8 cellular contexts compared by ENCODE assay signal in the genomic region with DNA sequence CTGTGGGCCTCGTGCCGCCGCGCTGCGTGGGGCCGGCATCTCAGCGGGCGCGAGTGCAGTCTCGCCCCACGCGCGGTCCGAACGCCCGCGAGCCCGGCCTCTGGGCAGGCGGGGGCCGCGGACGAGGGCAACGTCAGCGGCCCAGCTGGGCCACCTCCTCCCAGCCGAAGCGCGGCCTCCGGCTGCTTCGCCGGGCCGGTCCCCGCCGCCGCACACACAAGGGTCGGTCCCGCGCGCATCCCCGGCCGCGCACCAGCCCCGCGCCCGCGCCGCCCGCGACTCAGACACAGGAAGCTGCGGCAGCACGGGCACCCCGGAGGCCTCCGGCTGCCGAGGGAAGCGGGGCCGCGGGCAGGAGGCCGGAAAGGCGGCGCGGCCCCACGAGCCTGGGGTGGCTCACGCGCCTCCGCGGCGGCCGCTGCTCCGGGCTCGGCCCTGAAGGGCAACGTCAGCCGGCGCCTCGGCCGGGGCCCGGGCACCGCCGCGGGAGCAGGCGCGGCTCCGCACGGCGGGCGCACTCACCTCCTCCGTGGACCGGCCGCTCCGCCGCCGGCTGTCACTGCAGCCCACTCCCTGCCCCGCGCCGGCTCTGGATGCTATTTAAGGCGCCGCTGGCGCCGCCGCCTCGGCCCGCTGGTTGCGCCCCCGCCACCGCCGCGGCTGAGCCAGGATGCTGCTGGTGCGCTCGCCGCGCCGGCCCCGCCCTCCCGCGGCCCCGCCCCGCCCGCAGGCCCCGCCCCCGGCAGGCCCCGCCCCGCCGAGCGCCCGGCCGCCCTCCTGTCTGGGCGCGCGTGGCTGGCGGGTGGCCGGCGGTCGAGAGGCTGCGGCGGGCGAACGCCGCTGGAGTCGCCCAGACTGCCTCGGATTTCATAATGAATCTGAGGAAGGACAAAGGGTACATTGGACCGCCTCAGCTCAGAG. TPM values are rescaled to one million over a fixed set of nuclear protein-coding genes. Genes with fewer than 3 reads are reported as not detected.
DNase-seq lines count a peak whose midpoint lies in the region; TF ChIP-seq lines count a peak whose summit lies in the region.

A gene with protein sequence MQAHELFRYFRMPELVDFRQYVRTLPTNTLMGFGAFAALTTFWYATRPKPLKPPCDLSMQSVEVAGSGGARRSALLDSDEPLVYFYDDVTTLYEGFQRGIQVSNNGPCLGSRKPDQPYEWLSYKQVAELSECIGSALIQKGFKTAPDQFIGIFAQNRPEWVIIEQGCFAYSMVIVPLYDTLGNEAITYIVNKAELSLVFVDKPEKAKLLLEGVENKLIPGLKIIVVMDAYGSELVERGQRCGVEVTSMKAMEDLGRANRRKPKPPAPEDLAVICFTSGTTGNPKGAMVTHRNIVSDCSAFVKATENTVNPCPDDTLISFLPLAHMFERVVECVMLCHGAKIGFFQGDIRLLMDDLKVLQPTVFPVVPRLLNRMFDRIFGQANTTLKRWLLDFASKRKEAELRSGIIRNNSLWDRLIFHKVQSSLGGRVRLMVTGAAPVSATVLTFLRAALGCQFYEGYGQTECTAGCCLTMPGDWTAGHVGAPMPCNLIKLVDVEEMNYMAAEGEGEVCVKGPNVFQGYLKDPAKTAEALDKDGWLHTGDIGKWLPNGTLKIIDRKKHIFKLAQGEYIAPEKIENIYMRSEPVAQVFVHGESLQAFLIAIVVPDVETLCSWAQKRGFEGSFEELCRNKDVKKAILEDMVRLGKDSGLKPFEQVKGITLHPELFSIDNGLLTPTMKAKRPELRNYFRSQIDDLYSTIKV (minus strand): TSS at position 575 of the 921 bp plus-strand sequence. CDS start 22,454 bp downstream, outside the sequence.

- 0 to 1% methylated on average over 139 of the region's 139 CpGs for WGBS in sigmoid colon, 2 donors

- intact Hi-C loops in ascending aorta (cut with DNase I) = loop anchor here (2.0 to 10.0 kb wide), 7 partner anchors 78 to 1365 kb away; a partner anchor contains a TSS
- intact Hi-C loops in sigmoid colon (cut with DNase I) = loop anchor here (2.0 to 10.0 kb wide), 5 partner anchors 78 to 379 kb away; a partner anchor contains a TSS

- H3K9me3 ChIP-seq in MG63 (no peaks in the 10 kb centered on the region), ascending aorta (no peaks in the 10 kb centered on the region), sigmoid colon (no peaks in the 10 kb centered on the region)

- TF ChIP-seq POLR2A in sigmoid colon (IDR thresholded peaks at IDR 0.05) = no peak

- TF ChIP-seq CTCF in GM10266 (IDR thresholded peaks at IDR 0.05; ENCODE audit: control insufficient read depth, insufficient read depth, low read depth, missing control alignments) (peak; percentile 12), ascending aorta (IDR thresholded peaks at IDR 0.05) (peak in 1 of 3 experiments; percentile 26), sigmoid colon (IDR thresholded peaks at IDR 0.05) (no peak)

- H3K36me3 ChIP-seq in H7 (replicated peaks; ENCODE audit: control insufficient read depth, insufficient read depth, low read length) (no peaks in the 10 kb centered on the region), MG63 (no peaks in the 10 kb centered on the region), ascending aorta (no peaks in the 10 kb centered on the region), sigmoid colon (no peaks in the 10 kb centered on the region)

- H3K27ac ChIP-seq in ascending aorta (peak within 1 kb of the TSS; percentile 76 to 85), sigmoid colon (peak within 1 kb of the TSS; percentile 80 to 91 (median 84))

- no peak for TF ChIP-seq EP300 in sigmoid colon (IDR thresholded peaks at IDR 0.05)

- H3K27me3 ChIP-seq in H7 (ENCODE audit: control insufficient read depth, insufficient read depth, low read length) = peaks cover 43% of the 10 kb centered on the region
- no peaks in the 10 kb centered on the region for H3K27me3 ChIP-seq in MG63
- no peaks in the 10 kb centered on the region for H3K27me3 ChIP-seq in ascending aorta
- no peaks in the 10 kb centered on the region for H3K27me3 ChIP-seq in sigmoid colon

- DNase-seq in GM10266 (ENCODE audit: extremely low spot score) = peak; percentile 97
- peak; percentile 98 for DNase-seq in H7
- peak; percentile 64 for DNase-seq in MG63
- peak; percentile 66 for DNase-seq in T-helper 22 cell (ENCODE audit: low read depth)
- peak; percentile 66 to 93 for DNase-seq in ascending aorta (ENCODE audit: low spot score in 2 of 2)
- peak in 50 of 51 donors; percentile 26 to 92 (median 68) for DNase-seq in hypothalamus (lab: John Stamatoyannopoulos, UW)
- DNase-seq in sigmoid colon = peak; percentile 90
- no peak for DNase-seq in GOT3 (lab: John Stamatoyannopoulos, UW)

- H3K4me3 ChIP-seq in H7 (ENCODE audit: insufficient read depth, low read depth, low read length) = peak within 1 kb of the TSS; percentile 66
- peak within 1 kb of the TSS; percentile 53 for H3K4me3 ChIP-seq in MG63
- peak within 1 kb of the TSS; percentile 80 to 90 for H3K4me3 ChIP-seq in ascending aorta
- H3K4me3 ChIP-seq in sigmoid colon = peak within 1 kb of the TSS; percentile 46 to 88 (median 65)

- H3K4me1 ChIP-seq in ascending aorta = peaks cover 0 to 10% of the 10 kb centered on the region in 2 donors
- H3K4me1 ChIP-seq in sigmoid colon = peaks cover 0 to 22% (median 10%) of the 10 kb centered on the region in 4 donors

RNA-seq across cellular contexts. Expression of the gene that starts here (rescaled TPM):
- total RNA-seq in H7 (2014; rRNA removed; shearing (Covaris generic)) = 3.2 and 3.5 TPM in 2 replicates
- 20.5 and 22.2 TPM in 2 replicates for total RNA-seq in MG63 (2014; rRNA removed; shearing (Covaris generic); ENCODE audit: low replicate concordance)
- 31.8 TPM for total RNA-seq in ascending aorta
- total RNA-seq in sigmoid colon = 100 to 1,000 TPM in 2 of 4 donors, 10 to 100 TPM in 2; 37.8 to 118 (median 72.3) TPM
- 100 to 1,000 TPM in 1 of 3 donors, 10 to 100 TPM in 2; 31.7 to 121 (median 57.1) TPM for polyA plus RNA-seq in sigmoid colon
